In genomic region chr11:122646549-122647340, GRCh38 we compare ENCODE assay signal across 14 cellular contexts. TPM values are rescaled to one million over a fixed set of nuclear protein-coding genes. Genes with fewer than 3 reads are reported as not detected.
DNase-seq lines count a peak whose midpoint lies in the region; FAIRE-seq lines count a peak whose summit lies in the region.
"Had no signal": no experiment of that assay in that cellular context is flagged by ENCODE, and none has a peak within 500 bp of the region (broad histone marks: within the 10 kb centered on the region; RNA-seq: fewer than 3 reads in every experiment).

No MANE protein-coding gene starts in this region.

- peak; percentile 74 for FAIRE-seq in RCC 7860 (lab: Jason Lieb, UNC)

- H3K4me3 ChIP-seq in GM23248: no peak overlapping the region
- H3K4me3 ChIP-seq: cardiac muscle cell, testis had no signal

- 38 to 46% methylated on average over 6 of the region's 6 CpGs for WGBS in GM23248 (ENCODE audit: low coverage in 1 of 2, low lambda C conversion rate in 2 of 2, missing lambda C conversion rate in 2 of 2), 2 experiments

- H3K36me3 ChIP-seq in GM23248 (ENCODE audit: low read depth): no peaks in the 10 kb centered on the region
- H3K36me3 ChIP-seq: cardiac muscle cell had no signal

- H2AFZ ChIP-seq in GM23248: no peak overlapping the region

- no peaks in the 10 kb centered on the region for H3K9me2 ChIP-seq in GM23248 (ENCODE audit: insufficient read depth)

- no peak overlapping the region for H3K9ac ChIP-seq in GM23248

- peak overlapping the region; percentile 51 for H3K27ac ChIP-seq in GM23248
- H3K27ac ChIP-seq: cardiac muscle cell, testis had no signal

- peak overlapping the region; percentile 51 for H3K4me2 ChIP-seq in GM23248 (ENCODE audit: unreplicated experiment)

- H3F3A ChIP-seq in GM23248 (ENCODE audit: insufficient read depth): peaks cover 48% of the 10 kb centered on the region

- no peaks in the 10 kb centered on the region for H3K9me3 ChIP-seq in GM23248 (ENCODE audit: low read depth)
- H3K9me3 ChIP-seq: testis had no signal

- H3K79me2 ChIP-seq in GM23248 (ENCODE audit: insufficient read depth): no peaks in the 10 kb centered on the region

- no peaks in the 10 kb centered on the region for H3K27me3 ChIP-seq in GM23248 (replicated peaks; ENCODE audit: insufficient read depth)
- H3K27me3 ChIP-seq: testis had no signal

- no peaks in the 10 kb centered on the region for H4K20me1 ChIP-seq in GM23248 (ENCODE audit: insufficient read depth)

- peak; percentile 89 for DNase-seq in GM23248
- peak; percentile 69 for DNase-seq in RCC 7860 (ENCODE audit: low spot score)
- peak; percentile 72 for DNase-seq in fibroblast of peridontal ligament (ENCODE audit: extremely low read depth)
- DNase-seq in stromal cell of bone marrow (ENCODE audit: low read depth): peak; percentile 59
- DNase-seq in occipital lobe (lab: John Stamatoyannopoulos, UW): no peak
- no peak for DNase-seq in superior temporal gyrus (ENCODE audit: extremely low spot score)
- no peak for DNase-seq in 8988T
- DNase-seq: activated CD4-positive, alpha-beta T cell treated with anti-CD3 and anti-CD28 coated beads, Interleukin-2, amount 50 U/mL, for 1 hour; immature natural killer cell; naive B cell; OCI-M1; right cardiac atrium; testis had no signal

- peaks cover 56% of the 10 kb centered on the region for H3K4me1 ChIP-seq in GM23248 (ENCODE audit: insufficient read depth)
- H3K4me1 ChIP-seq: testis had no signal

- in situ Hi-C loops in GM23248 (cut with MboI): no loop called here

RNA-seq across cellular contexts. Expression of gene UBASH3B, which starts 8.8 kb away (rescaled TPM):
- total RNA-seq in GM23248 (2014; rRNA removed; shearing (Covaris generic)): 17.7 and 19.7 TPM in 2 replicates
- polyA plus RNA-seq in GM23248 (2016; fragmentation: Nextera tagmentation; extraction: Ambion mirVana): 13.6 and 15.5 TPM in 2 replicates
- total RNA-seq in occipital lobe: 23.4 TPM
- polyA plus RNA-seq: cardiac muscle cell had no signal

Comparison
In these comparisons a context has a peak if more than half of its experiments do, and no peak if none do; other contexts are left out.
1. DNase-seq: peak in GM23248 (single experiment), RCC 7860 (single experiment), fibroblast of peridontal ligament (single experiment) and stromal cell of bone marrow (single experiment); none in occipital lobe (single experiment), superior temporal gyrus (single experiment) and 8988T (single experiment).